In the genomic region with DNA sequence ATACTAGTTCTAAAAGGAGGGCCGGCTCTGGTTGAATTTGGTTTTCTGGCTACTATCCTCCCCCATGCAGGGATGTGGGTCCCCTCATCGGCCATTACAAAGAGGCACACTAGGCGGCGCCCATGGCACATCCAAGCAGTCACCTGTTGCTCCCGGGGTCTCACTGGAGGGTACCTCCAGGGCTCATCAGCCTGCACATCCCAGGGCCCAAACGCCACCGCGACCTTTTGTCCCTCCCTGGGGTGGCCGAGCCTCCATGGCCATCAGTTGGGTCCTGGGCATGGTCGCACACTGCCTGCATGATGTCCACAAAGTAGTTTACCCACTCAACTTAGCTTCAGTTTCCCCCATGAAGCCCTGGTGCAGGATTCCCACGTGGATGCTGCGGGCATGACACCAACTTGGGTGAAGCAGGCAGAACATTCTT, we compare ENCODE assay signal across 8 cellular contexts. TPM values are rescaled to one million over a fixed set of nuclear protein-coding genes. Genes with fewer than 3 reads are reported as not detected.
A peak's percentile ranks its signal among the peaks of the same experiment; 100 is the strongest.
DNase-seq lines count a peak whose midpoint lies in the region; ATAC-seq, FAIRE-seq and TF ChIP-seq lines count a peak whose summit lies in the region.

No MANE protein-coding gene starts in this region.

- ATAC-seq in right lobe of liver (peak; percentile 56 to 69 (median 62)), upper lobe of left lung (ENCODE audit: low FRiP score in 2 of 2) (no peak), HG02763 (IDR thresholded peaks at IDR 0.05; ENCODE audit: unreplicated experiment) (no peak)

- TF ChIP-seq CTCF in right lobe of liver (IDR thresholded peaks at IDR 0.05) (peak; percentile 30 to 58 (median 48)), upper lobe of left lung (IDR thresholded peaks at IDR 0.05) (peak in 4 of 6 experiments; percentile 14 to 45 (median 32))

- peak; percentile 46 for FAIRE-seq in GM12892 (lab: Jason Lieb, UNC)

- H3K27ac ChIP-seq in caudate nucleus (ENCODE audit: low read depth, low read length) (no peak overlapping the region), right lobe of liver (no peak overlapping the region), upper lobe of left lung (no peak overlapping the region)

- in situ Hi-C loops in ACHN (cut with HindIII; ENCODE audit: low pct_ligation_motif_present, low pct_unique_long_range_greater_than_20kb, low sequenced_read_pairs) = no loop called here

- intact Hi-C loops in right lobe of liver (cut with DNase I) = no loop called here

- no peak for TF ChIP-seq POLR2A in GM12892 (IDR thresholded peaks at IDR 0.05; ENCODE audit: low read depth, low read length)
- no peak for TF ChIP-seq POLR2A in right lobe of liver (IDR thresholded peaks at IDR 0.05)
- no peak for TF ChIP-seq POLR2A in upper lobe of left lung (IDR thresholded peaks at IDR 0.05)

- H3K4me1 ChIP-seq in right lobe of liver (no peaks in the 10 kb centered on the region), upper lobe of left lung (no peaks in the 10 kb centered on the region)

- H3K27me3 ChIP-seq in right lobe of liver = no peaks in the 10 kb centered on the region
- no peaks in the 10 kb centered on the region for H3K27me3 ChIP-seq in upper lobe of left lung

- no peaks in the 10 kb centered on the region for H3K36me3 ChIP-seq in right lobe of liver
- peaks cover 0 to 4% (median 3%) of the 10 kb centered on the region in 4 donors for H3K36me3 ChIP-seq in upper lobe of left lung

- TF ChIP-seq EP300 in upper lobe of left lung (IDR thresholded peaks at IDR 0.05) = no peak

- H3K4me3 ChIP-seq in right lobe of liver (no peak overlapping the region), upper lobe of left lung (no peak overlapping the region)

- DNase-seq in ACHN (peak; percentile 23), GM12892 (ENCODE audit: insufficient read length) (no peak), RPMI8226 (peak; percentile 46), caudate nucleus (lab: John Stamatoyannopoulos, UW) (peak in 36 of 61 donors; percentile 9 to 53 (median 30)), right lobe of liver (peak in 1 of 3 donors; percentile 60), upper lobe of left lung (peak in 1 of 2 donors; percentile 42), GM19240 (ENCODE audit: insufficient read length, low spot score) (no peak)

- 16% methylated on average over 3 of the region's 12 CpGs for WGBS in right lobe of liver (ENCODE audit: insufficient coverage, low coverage, low lambda C conversion rate, missing lambda C conversion rate)
- WGBS in upper lobe of left lung, 2 donors = 32 to 39% methylated on average over 3 to 12 of the region's 12 CpGs

- H3K9me3 ChIP-seq in right lobe of liver = no peaks in the 10 kb centered on the region
- H3K9me3 ChIP-seq in upper lobe of left lung = no peaks in the 10 kb centered on the region

RNA-seq across cellular contexts. Expression of a gene that starts 28.3 kb away (rescaled TPM):
- 80.2 TPM for polyA plus RNA-seq in GM12892 (2012; ENCODE audit: missing spikeins)
- total RNA-seq in right lobe of liver = 10 to 100 TPM; 22.0 to 46.5 (median 34.6) TPM
- total RNA-seq in upper lobe of left lung = 10 to 100 TPM; 17.5 to 80.1 (median 48.2) TPM

RNA-seq across cellular contexts. Expression of a gene that starts 46.2 kb away (rescaled TPM):
- 2.7 TPM for polyA plus RNA-seq in GM12892 (2012; ENCODE audit: missing spikeins)
- total RNA-seq in right lobe of liver (1 to 10 TPM in 2 of 6 experiments, under 1 TPM in 3, not detected in 1; 0.22 to 1.3 (median 0.74) TPM), upper lobe of left lung (1 to 10 TPM in 3 of 6 donors, under 1 TPM in 2, not detected in 1; 0.77 to 5.2 (median 1.2) TPM)

RNA-seq across cellular contexts. Expression of a gene that starts 56.9 kb away (rescaled TPM):
- 0.32 TPM for polyA plus RNA-seq in GM12892 (2012; ENCODE audit: missing spikeins)
- not detected for total RNA-seq in right lobe of liver
- total RNA-seq in upper lobe of left lung = 1 to 10 TPM in 4 of 6 donors, under 1 TPM in 1, not detected in 1; 0.22 to 7.3 (median 2.3) TPM

Comparison
In these comparisons a context has a peak if more than half of its experiments do, and no peak if none do; other contexts are left out.
1. DNase-seq: peak in ACHN (single experiment), RPMI8226 (single experiment) and caudate nucleus (36 of 61); none in GM12892 (single experiment) and GM19240 (single experiment).
2. ATAC-seq: peak in right lobe of liver (4 of 4); none in upper lobe of left lung (0 of 2) and HG02763 (single experiment).